Comparison of ENCODE assay signal across 20 cellular contexts in genomic region chr21:27339902-27340301, GRCh38.
DNase-seq lines count a peak whose midpoint lies in the region; ATAC-seq and TF ChIP-seq lines count a peak whose summit lies in the region.
"Had no signal": no experiment of that assay in that cellular context is flagged by ENCODE, and none has a peak within 500 bp of the region (broad histone marks: within the 10 kb centered on the region; RNA-seq: fewer than 3 reads in every experiment).

No MANE protein-coding gene starts in this region.

- H2BK15ac ChIP-seq in IMR-90 (ENCODE audit: low read depth, low read length) = no peak overlapping the region

- H3K56ac ChIP-seq in IMR-90 (ENCODE audit: extremely low read depth, insufficient read depth, low read length) = no peak overlapping the region

- H4K8ac ChIP-seq in IMR-90 (ENCODE audit: low read depth in 2 of 2, low read length in 2 of 2) = peak overlapping the region; percentile 0 to 10; a peak in 1 of 4 replicates

- H3K4ac ChIP-seq in IMR-90 (ENCODE audit: low read depth, low read length) = no peak overlapping the region; the same call in 1 of the 2 replicates

- ATAC-seq in IMR-90 (ENCODE audit: low read depth) (peak; percentile 63), HG02840 (IDR thresholded peaks at IDR 0.05; ENCODE audit: low FRiP score, unreplicated experiment) (no peak)
- no peak for ATAC-seq in stimulated activated memory B cell treated with anti-CD40 and anti-IgM and Interleukin-4, amounts not matched to agents 10 μg/mL and 1 μg/mL and 100 μg/mL, for 72 hours

- intact Hi-C loops in IMR-90 (cut with micrococcal nuclease) = no loop called here

- H2AFZ ChIP-seq in IMR-90 (replicated peaks; ENCODE audit: low read length, poor library complexity) (no peak overlapping the region), GM23248 (no peak overlapping the region)
- H2AFZ ChIP-seq: PC-9 had no signal

- peak overlapping the region; percentile 53 for H2BK120ac ChIP-seq in IMR-90 (ENCODE audit: low read depth, low read length)

- H3K4me1 ChIP-seq in IMR-90 (ENCODE audit: control insufficient read depth, insufficient read depth, low read length) (0 out of 2 replicates have a peak, but pooled peaks cover 3% of the 10 kb centered on the region), adipocyte (ENCODE audit: control insufficient read depth, insufficient read depth, low read length) (no peaks in the 10 kb centered on the region), GM23248 (ENCODE audit: insufficient read depth) (no peaks in the 10 kb centered on the region)
- H3K4me1 ChIP-seq: SJCRH30 had no signal

- no peaks in the 10 kb centered on the region for H3F3A ChIP-seq in GM23248 (ENCODE audit: insufficient read depth)

- no peaks in the 10 kb centered on the region for H3K9me2 ChIP-seq in GM23248 (ENCODE audit: insufficient read depth)

- H4K5ac ChIP-seq in IMR-90 (ENCODE audit: low read depth, low read length) = peak overlapping the region; percentile 42; the same call in 1 of the 2 replicates

- no peaks in the 10 kb centered on the region for H3K36me3 Mint-ChIP-seq in stimulated activated memory B cell treated with anti-CD40 and anti-IgM and Interleukin-4, amounts not matched to agents 10 μg/mL and 1 μg/mL and 100 μg/mL, for 72 hours
- H3K36me3 Mint-ChIP-seq: CD8-positive, alpha-beta memory T cell; IgD-negative memory B cell had no signal

- no peaks in the 10 kb centered on the region for H3K27me3 ChIP-seq in IMR-90 (ENCODE audit: control insufficient read depth, insufficient read depth, low read length)
- H3K27me3 ChIP-seq in adipocyte (replicated peaks; ENCODE audit: control insufficient read depth, insufficient read depth, low read length) = no peaks in the 10 kb centered on the region
- no peaks in the 10 kb centered on the region for H3K27me3 ChIP-seq in GM23248 (replicated peaks; ENCODE audit: insufficient read depth)
- H3K27me3 ChIP-seq: SJCRH30 had no signal

- no peak overlapping the region; the same call in 1 of the 2 replicates for H3K14ac ChIP-seq in IMR-90 (replicated peaks; ENCODE audit: low read depth, low read length)

- TF ChIP-seq POLR2A in IMR-90 (IDR thresholded peaks at IDR 0.05; ENCODE audit: low read depth, low read length) = no peak

- H2AK5ac ChIP-seq in IMR-90 (ENCODE audit: low read depth, low read length) = no peak overlapping the region

- H3K4me3 ChIP-seq in IMR-90 (ENCODE audit: insufficient read depth, low read depth, low read length) (no peak overlapping the region), adipocyte (ENCODE audit: low read length) (no peak overlapping the region), fibroblast of mammary gland (ENCODE audit: control insufficient read depth, low read depth, low read length) (no peak overlapping the region), GM23248 (no peak overlapping the region)
- H3K4me3 ChIP-seq: PC-9, SJCRH30 had no signal

- peak overlapping the region; percentile 77 for H3K4me2 ChIP-seq in IMR-90 (ENCODE audit: low read depth, low read length)
- no peak overlapping the region for H3K4me2 ChIP-seq in GM23248 (ENCODE audit: unreplicated experiment)

- no peaks in the 10 kb centered on the region for H3K27me3 Mint-ChIP-seq in stimulated activated memory B cell treated with anti-CD40 and anti-IgM and Interleukin-4, amounts not matched to agents 10 μg/mL and 1 μg/mL and 100 μg/mL, for 72 hours
- H3K27me3 Mint-ChIP-seq: CD8-positive, alpha-beta memory T cell; IgD-negative memory B cell had no signal

- no peak overlapping the region for H3K9ac ChIP-seq in IMR-90 (ENCODE audit: low read depth, low read length)
- no peak overlapping the region for H3K9ac ChIP-seq in adipocyte (ENCODE audit: low read length)
- H3K9ac ChIP-seq in GM23248 = no peak overlapping the region

- H3K4me3 Mint-ChIP-seq in stimulated activated memory B cell treated with anti-CD40 and anti-IgM and Interleukin-4, amounts not matched to agents 10 μg/mL and 1 μg/mL and 100 μg/mL, for 72 hours = no peak overlapping the region
- H3K4me3 Mint-ChIP-seq: CD8-positive, alpha-beta memory T cell; HFFc6; IgD-negative memory B cell had no signal

- peak overlapping the region; percentile 28; the same call in 1 of the 2 replicates for H4K91ac ChIP-seq in IMR-90 (ENCODE audit: insufficient read depth, low read depth, low read length)

- H2BK20ac ChIP-seq in IMR-90 (ENCODE audit: low read depth, low read length) = peak overlapping the region; percentile 50; the same call in 1 of the 2 replicates

- H4K20me1 ChIP-seq in IMR-90 (ENCODE audit: insufficient read depth, low read length) = no peaks in the 10 kb centered on the region
- H4K20me1 ChIP-seq in GM23248 (ENCODE audit: insufficient read depth) = no peaks in the 10 kb centered on the region

- no peaks in the 10 kb centered on the region for H3K79me1 ChIP-seq in IMR-90 (ENCODE audit: low read depth in 1 of 2, low read length in 2 of 2)

- H3K9me1 ChIP-seq in IMR-90 (ENCODE audit: insufficient read depth, low read length) = no peaks in the 10 kb centered on the region

- no peak overlapping the region for H3K27ac Mint-ChIP-seq in stimulated activated memory B cell treated with anti-CD40 and anti-IgM and Interleukin-4, amounts not matched to agents 10 μg/mL and 1 μg/mL and 100 μg/mL, for 72 hours
- H3K27ac Mint-ChIP-seq: CD8-positive, alpha-beta memory T cell; HFFc6; IgD-negative memory B cell had no signal

- no CpG with 5 or more reads among the region's 5 CpGs for WGBS in IMR-90 (ENCODE audit: extremely low coverage in 2 of 2, insufficient read length in 1 of 2), 2 experiments
- WGBS in GM23248 (ENCODE audit: low coverage in 1 of 2, low lambda C conversion rate in 2 of 2, missing lambda C conversion rate in 2 of 2), 2 experiments = 53 to 56% methylated on average over 5 of the region's 5 CpGs

- H3K27ac ChIP-seq in IMR-90 (ENCODE audit: insufficient read depth, low read length) = peak overlapping the region; percentile 47; the same call in 1 of the 2 replicates
- H3K27ac ChIP-seq in GM23248 = no peak overlapping the region
- H3K27ac ChIP-seq: PC-9, SJCRH30 had no signal

- peak; percentile 50 for DNase-seq in IMR-90
- DNase-seq in adipocyte (ENCODE audit: low read depth) = peak; percentile 69
- DNase-seq in fibroblast of mammary gland (ENCODE audit: low read depth) = peak; percentile 23
- DNase-seq in stromal cell of bone marrow (ENCODE audit: low read depth) = peak; percentile 25
- DNase-seq in GM23248 = no peak
- DNase-seq in activated T-cell treated with anti-CD3 and anti-CD28 coated beads, Interleukin-2, amount 50 U/mL, for 1 hour = no peak
- DNase-seq: CD8-positive, alpha-beta memory T cell; DMS 273 treated with DMSO at 0.1 percent for 48 hours; GF-D8; HFFc6; Kasumi-1; MM.1S; NCI-H1092 treated with DMSO at 0.1 percent for 48 hours; NCI-H187; NCI-H774; PC-9; SJCRH30 had no signal

- no peaks in the 10 kb centered on the region for H3K4me1 Mint-ChIP-seq in stimulated activated memory B cell treated with anti-CD40 and anti-IgM and Interleukin-4, amounts not matched to agents 10 μg/mL and 1 μg/mL and 100 μg/mL, for 72 hours
- H3K4me1 Mint-ChIP-seq: CD8-positive, alpha-beta memory T cell; IgD-negative memory B cell had no signal

- dilution Hi-C loops in IMR-90 (cut with HindIII; ENCODE audit: low sequenced_read_pairs, unreplicated experiment) = no loop called here

- BruUV-seq in IMR-90 (replicated peaks; lab: Mats Ljungman, UMichigan) = no TSS peak

- POLR2A ChIA-PET in IMR-90 (lab: Charles Lee; ENCODE audit: unreplicated experiment) = no interaction called here

- H3K18ac ChIP-seq in IMR-90 (ENCODE audit: low read depth, low read length) = peak overlapping the region; percentile 36

- TF ChIP-seq CTCF in IMR-90 (conservative IDR thresholded peaks at IDR 0.05; ENCODE audit: low read depth, low read length) (no peak), fibroblast of mammary gland (conservative IDR thresholded peaks at IDR 0.05; ENCODE audit: control insufficient read depth, insufficient read depth, low read depth, low read length) (no peak)

- TF ChIP-seq RAD21 in IMR-90 (IDR thresholded peaks at IDR 0.05; ENCODE audit: low read length) = no peak

- H3K9me3 ChIP-seq in IMR-90 (ENCODE audit: control insufficient read depth, insufficient read depth, low read length) (no peaks in the 10 kb centered on the region), adipocyte (ENCODE audit: control insufficient read depth, low read length) (no peaks in the 10 kb centered on the region), GM23248 (ENCODE audit: low read depth) (no peaks in the 10 kb centered on the region)
- H3K9me3 ChIP-seq: SJCRH30 had no signal

- no peak overlapping the region for H3K23ac ChIP-seq in IMR-90 (ENCODE audit: low read depth, low read length)

- no peaks in the 10 kb centered on the region for H3K36me3 ChIP-seq in IMR-90 (ENCODE audit: control insufficient read depth, insufficient read depth, low read length)
- H3K36me3 ChIP-seq in adipocyte (ENCODE audit: control insufficient read depth, insufficient read depth, low read length, severe bottlenecking) = no peaks in the 10 kb centered on the region
- no peaks in the 10 kb centered on the region for H3K36me3 ChIP-seq in GM23248 (ENCODE audit: low read depth)
- H3K36me3 ChIP-seq: SJCRH30 had no signal

- H2AK9ac ChIP-seq in IMR-90 (replicated peaks; ENCODE audit: low read depth, low read length, poor library complexity) = no peak overlapping the region

- H3K9me3 Mint-ChIP-seq in stimulated activated memory B cell treated with anti-CD40 and anti-IgM and Interleukin-4, amounts not matched to agents 10 μg/mL and 1 μg/mL and 100 μg/mL, for 72 hours = peaks cover 6% of the 10 kb centered on the region
- H3K9me3 Mint-ChIP-seq: HFFc6 had no signal

- peak overlapping the region; percentile 53 for H2BK5ac ChIP-seq in IMR-90 (ENCODE audit: low read depth, low read length, poor library complexity, severe bottlenecking)

- in situ Hi-C loops in IMR-90 (cut with MboI; ENCODE audit: low sequenced_read_pairs) (no loop called here), GM23248 (cut with MboI) (no loop called here)

- no peaks in the 10 kb centered on the region for H3K79me2 ChIP-seq in GM23248 (ENCODE audit: insufficient read depth)

- CTCF ChIA-PET in IMR-90 (lab: Yijun Ruan, JAX) = no interaction called here

TF ChIP-seq in IMR-90, 13 proteins besides CTCF, POLR2A, EP300 and RAD21:
- TF ChIP-seq CEBPB (IDR thresholded peaks at IDR 0.05; ENCODE audit: low read depth, low read length) = no peak

Comparison
In these comparisons a context has a peak if more than half of its experiments do, and no peak if none do; other contexts are left out.
1. DNase-seq: peak in IMR-90 (single experiment), adipocyte (single experiment), fibroblast of mammary gland (single experiment) and stromal cell of bone marrow (single experiment); none in GM23248 (single experiment) and activated T-cell treated with anti-CD3 and anti-CD28 coated beads, Interleukin-2, amount 50 U/mL, for 1 hour (single experiment).